Comparison of ENCODE assay signal across 8 cellular contexts in genomic region chr14:50396636-50397460, GRCh38. TPM values are rescaled to one million over a fixed set of nuclear protein-coding genes. Genes with fewer than 3 reads are reported as not detected.
DNase-seq lines count a peak whose midpoint lies in the region; ATAC-seq and TF ChIP-seq lines count a peak whose summit lies in the region.

CDKL1 (minus strand) TSS chr14:50396881; CDS start chr14:50395868, 1,013 bp downstream.

- H3K36me3 Mint-ChIP-seq in CD8-positive, alpha-beta T cell, result peaks cover 2% of the 10 kb centered on the region
- H3K36me3 Mint-ChIP-seq in type B pancreatic cell, result peaks cover 4% of the 10 kb centered on the region

- H3K4me1 ChIP-seq in CD8-positive, alpha-beta T cell (ENCODE audit: insufficient read depth, low read length), result peaks cover 6% of the 10 kb centered on the region
- H3K4me1 ChIP-seq in adrenal gland (replicated peaks in 1 of 2) (peaks cover 0 to 5% of the 10 kb centered on the region in 2 donors), ovary (ENCODE audit: insufficient read depth) (peaks cover 20% of the 10 kb centered on the region)

- H3K27ac Mint-ChIP-seq in CD8-positive, alpha-beta T cell, result no peak within 1 kb of the TSS
- H3K27ac Mint-ChIP-seq in type B pancreatic cell, result peak within 1 kb of the TSS; percentile 70

- H3K27me3 ChIP-seq in CD8-positive, alpha-beta T cell (ENCODE audit: insufficient read depth, low read length), result no peaks in the 10 kb centered on the region
- H3K27me3 ChIP-seq in HL-60 (ENCODE audit: insufficient read depth, poor library complexity, severe bottlenecking) (no peaks in the 10 kb centered on the region), adrenal gland (no peaks in the 10 kb centered on the region), ovary (no peaks in the 10 kb centered on the region)

- H3K27ac ChIP-seq in CD8-positive, alpha-beta T cell (ENCODE audit: low read depth, low read length), result no peak within 1 kb of the TSS
- H3K27ac ChIP-seq in HL-60 (replicated peaks) (peak within 1 kb of the TSS; percentile 74), SK-N-MC (no peak within 1 kb of the TSS), adrenal gland (peak within 1 kb of the TSS in 4 of 5 donors; percentile 78 to 90 (median 80)), ovary (peak within 1 kb of the TSS; percentile 57 to 90)

- peak; percentile 66 for ATAC-seq in CD8-positive, alpha-beta T cell
- ATAC-seq in GM19395 (IDR thresholded peaks at IDR 0.05; ENCODE audit: unreplicated experiment), result peak; percentile 61

- no peaks in the 10 kb centered on the region for H3K36me3 ChIP-seq in CD8-positive, alpha-beta T cell (ENCODE audit: insufficient read depth, low read length)
- H3K36me3 ChIP-seq in SK-N-MC (ENCODE audit: insufficient read depth, low read length) (no peaks in the 10 kb centered on the region), adrenal gland (replicated peaks in 1 of 2) (no peaks in the 10 kb centered on the region), ovary (no peaks in the 10 kb centered on the region)

- POLR2A ChIA-PET in CD8-positive, alpha-beta T cell (lab: Charles Lee), result interaction anchor here (2.5 kb wide), 1 partner anchor 33 kb away, joined by 8 read pairs; no protein-coding TSS in a partner anchor

- peak within 1 kb of the TSS; percentile 75 for H3K9ac ChIP-seq in SK-N-MC (ENCODE audit: insufficient read length)

- H3K4me3 ChIP-seq in CD8-positive, alpha-beta T cell (ENCODE audit: low read depth, low read length), result peak within 1 kb of the TSS; percentile 56
- H3K4me3 ChIP-seq in HL-60 (replicated peaks; ENCODE audit: insufficient read depth, low read length) (peak within 1 kb of the TSS; percentile 60), SK-N-MC (peak within 1 kb of the TSS; percentile 91), adrenal gland (peak within 1 kb of the TSS; percentile 19 to 83 (median 40)), ovary (peak within 1 kb of the TSS; percentile 55)

- CTCF ChIA-PET in CD8-positive, alpha-beta T cell (lab: Charles Lee), result interaction anchor here (1.1 kb wide), 1 partner anchor 79 kb away, joined by 3 read pairs; no protein-coding TSS in a partner anchor

- H3K4me3 Mint-ChIP-seq in CD8-positive, alpha-beta T cell, result peak within 1 kb of the TSS; percentile 86
- peak within 1 kb of the TSS; percentile 95 for H3K4me3 Mint-ChIP-seq in type B pancreatic cell

- H3K4me1 Mint-ChIP-seq in CD8-positive, alpha-beta T cell (ENCODE audit: low read depth), result peaks cover 10% of the 10 kb centered on the region
- H3K4me1 Mint-ChIP-seq in type B pancreatic cell (ENCODE audit: unreplicated experiment), result peaks cover 30% of the 10 kb centered on the region

- 0 to 1% (median 0%) methylated on average over 6 to 77 of the region's 77 CpGs for WGBS in adrenal gland, 4 donors
- 0 to 1% (median 1%) methylated on average over 42 to 77 of the region's 77 CpGs for WGBS in ovary, 3 donors

- peak in 6 of 7 experiments; percentile 7 to 61 (median 28) for DNase-seq in CD8-positive, alpha-beta T cell
- peak; percentile 28 to 73 for DNase-seq in HL-60 (ENCODE audit: low read depth in 1 of 2, low spot score in 1 of 2)
- no peak for DNase-seq in SK-N-MC (ENCODE audit: low read depth, low spot score)
- peak; percentile 63 to 74 (median 70) for DNase-seq in adrenal gland
- DNase-seq in cardiac septum (ENCODE audit: low spot score), result peak; percentile 86
- DNase-seq in ovary, result peak; percentile 61 to 83 (median 76)
- DNase-seq in type B pancreatic cell (ENCODE audit: extremely low spot score, unreplicated experiment), result peak; percentile 79

- intact Hi-C loops in CD8-positive, alpha-beta T cell (cut with DNase I, micrococcal nuclease), result loop anchor here (2.0 to 5.0 kb wide), 2 partner anchors 35 to 76 kb away; no protein-coding TSS in a partner anchor
- intact Hi-C loops in adrenal gland (cut with DNase I), result loop anchor here in 1 of 2 donors (10.0 kb wide), 1 partner anchor 72 kb away; no protein-coding TSS in a partner anchor
- intact Hi-C loops in cardiac septum (cut with DNase I), result loop anchor here (5.0 kb wide), 2 partner anchors 55 to 75 kb away; no protein-coding TSS in a partner anchor
- intact Hi-C loops in ovary (cut with DNase I), result loop anchor here in 3 of 4 donors (10.0 kb wide), 3 partner anchors 52 to 138 kb away; partner anchors contain the start of gene MAP4K5 (in 1 of the 3)

- peaks cover 3% of the 10 kb centered on the region for H3K27me3 Mint-ChIP-seq in CD8-positive, alpha-beta T cell (ENCODE audit: low read depth)
- peaks cover 10% of the 10 kb centered on the region for H3K27me3 Mint-ChIP-seq in type B pancreatic cell

- H3K9me3 ChIP-seq in CD8-positive, alpha-beta T cell (ENCODE audit: low read length), result no peaks in the 10 kb centered on the region
- H3K9me3 ChIP-seq in SK-N-MC (ENCODE audit: low read depth, low read length) (no peaks in the 10 kb centered on the region), adrenal gland (replicated peaks in 1 of 3) (no peaks in the 10 kb centered on the region), ovary (no peaks in the 10 kb centered on the region)

- TF ChIP-seq POLR2A in adrenal gland (IDR thresholded peaks at IDR 0.05) (peak in 1 of 2 donors; percentile 54), ovary (IDR thresholded peaks at IDR 0.05) (peak; percentile 48)

- TF ChIP-seq EP300 in ovary (IDR thresholded peaks at IDR 0.05), result no peak

- no peaks in the 10 kb centered on the region for H3K9me3 Mint-ChIP-seq in CD8-positive, alpha-beta T cell
- H3K9me3 Mint-ChIP-seq in type B pancreatic cell, result no peaks in the 10 kb centered on the region

- no peak for TF ChIP-seq CTCF in CD8-positive, alpha-beta T cell (IDR thresholded peaks at IDR 0.05)
- no peak for TF ChIP-seq CTCF in HL-60 (IDR thresholded peaks at IDR 0.05; ENCODE audit: insufficient read depth, low read length)
- TF ChIP-seq CTCF in adrenal gland (IDR thresholded peaks at IDR 0.05), result no peak
- TF ChIP-seq CTCF in ovary (IDR thresholded peaks at IDR 0.05), result no peak
- no peak for TF ChIP-seq CTCF in type B pancreatic cell (conservative IDR thresholded peaks at IDR 0.05)

RNA-seq across cellular contexts. Expression of gene CDKL1, which starts in this region (rescaled TPM):
- 1 to 10 TPM; 1.2 to 1.5 TPM for total RNA-seq in CD8-positive, alpha-beta T cell
- total RNA-seq in adrenal gland (10 to 100 TPM in 3 of 8 donors, 1 to 10 TPM in 5; 1.8 to 14.8 (median 7.6) TPM), cardiac septum (3.8 TPM), ovary (10 to 100 TPM; 17.6 to 69.3 (median 34.1) TPM), type B pancreatic cell (ENCODE audit: low replicate concordance) (1.5 and 3.4 TPM in 2 replicates)
- polyA plus RNA-seq in adrenal gland (1 to 10 TPM; 1.5 to 8.3 (median 3.1) TPM), ovary (10 to 100 TPM; 11.9 to 18.5 TPM)

Comparison
In these comparisons a context has a peak if more than half of its experiments do, and no peak if none do; other contexts are left out.
1. H3K27ac ChIP-seq: peak in HL-60 (single experiment), adrenal gland (4 of 5) and ovary (2 of 2); none in CD8-positive, alpha-beta T cell (single experiment) and SK-N-MC (single experiment).
2. H3K4me3 ChIP-seq: peak in every context shown above with its lines; median percentile 91 in SK-N-MC; 60 in HL-60; 56 in CD8-positive, alpha-beta T cell; 55 in ovary; 40 in adrenal gland.